21 cellular contexts compared by ENCODE assay signal in genomic region chr2:109326306-109326705, GRCh38.
"Had no signal": no experiment of that assay in that cellular context is flagged by ENCODE, and none has a peak within 500 bp of the region (broad histone marks: within the 10 kb centered on the region; RNA-seq: fewer than 3 reads in every experiment).

No MANE protein-coding gene starts in this region.

- H3K27me3 ChIP-seq: body of pancreas, left lung, sigmoid colon had no signal

- H3K9me3 ChIP-seq: body of pancreas, left lung, neutrophil, sigmoid colon had no signal

- DNase-seq: activated CD4-positive, alpha-beta memory T cell treated with anti-CD3 and anti-CD28 coated beads, Interleukin-2, amount 10 ng/mL, durations not matched to agents 7 days and 5 days; activated CD4-positive, alpha-beta T cell treated with anti-CD3 and anti-CD28 coated beads for 48 hours; activated CD4-positive, CD25-positive, alpha-beta regulatory T cell; activated CD8-positive, alpha-beta memory T cell treated with anti-CD3 and anti-CD28 coated beads, Interleukin-2, amount 10 ng/mL, durations not matched to agents 7 days and 5 days; activated naive CD4-positive, alpha-beta T cell; activated naive CD8-positive, alpha-beta T cell treated with anti-CD3 and anti-CD28 coated beads, Interleukin-2, amount 10 ng/mL, durations not matched to agents 7 days and 5 days; amygdala; body of pancreas; caudate nucleus; kidney; left lung; mesendoderm; naive thymus-derived CD8-positive, alpha-beta T cell; sigmoid colon; stimulated activated CD4-positive, alpha-beta T cell treated with anti-CD3 and anti-CD28 coated beads, Interleukin-12 subunit alpha, Interleukin-12 subunit beta, amount 100 ng/mL, for 4 hours; stimulated activated CD4-positive, alpha-beta T cell treated with anti-CD3 and anti-CD28 coated beads, Interleukin-1b, Interleukin-23, amount 100 ng/mL, for 48 hours; stimulated activated CD8-positive, alpha-beta memory T cell treated with anti-CD3 and anti-CD28 coated beads, Interleukin-4, amount 100 ng/mL, for 48 hours; stimulated activated naive CD4-positive, alpha-beta T cell; substantia nigra; T1000 had no signal

- H3K36me3 ChIP-seq: left lung, neutrophil, sigmoid colon had no signal

- H3K27ac ChIP-seq: body of pancreas, neutrophil had no signal

- H3K4me3 ChIP-seq: body of pancreas, left lung, sigmoid colon had no signal
